In genomic region chr9:121634800-121635261, GRCh38 we compare ENCODE assay signal across 8 cellular contexts. TPM values are rescaled to one million over a fixed set of nuclear protein-coding genes. Genes with fewer than 3 reads are reported as not detected.
A peak's percentile ranks its signal among the peaks of the same experiment; 100 is the strongest.
DNase-seq lines count a peak whose midpoint lies in the region; ATAC-seq and TF ChIP-seq lines count a peak whose summit lies in the region.

No MANE protein-coding gene starts in this region.

- no peak overlapping the region for H3K27ac Mint-ChIP-seq in T-helper 2 cell treated with Interferon-gamma antibody and Interleukin-4, amounts not matched to agents 5 μg/mL and 100 μg/mL, for 36 hours

- H3K4me3 ChIP-seq in MM.1S (ENCODE audit: low read length), result no peak overlapping the region
- no peak overlapping the region for H3K4me3 ChIP-seq in neural cell (ENCODE audit: low read length)

- no peaks in the 10 kb centered on the region for H3F3A ChIP-seq in MM.1S (ENCODE audit: insufficient read depth, low read length)
- no peaks in the 10 kb centered on the region for H3F3A ChIP-seq in neural cell (ENCODE audit: insufficient read depth, low read length, poor library complexity, severe bottlenecking)

- no peak overlapping the region for H3K9ac ChIP-seq in MM.1S (ENCODE audit: low read length)
- no peak overlapping the region for H3K9ac ChIP-seq in neural cell (ENCODE audit: low read length)

- H3K27me3 ChIP-seq in MM.1S (replicated peaks; ENCODE audit: insufficient read depth, low read length) (peaks cover 2% of the 10 kb centered on the region; the same call in 1 of the 2 replicates), neural cell (ENCODE audit: insufficient read depth, low read depth, low read length) (no peaks in the 10 kb centered on the region)

- H3K4me1 ChIP-seq in MM.1S (ENCODE audit: low read length), result no peaks in the 10 kb centered on the region

- peak; percentile 71 for TF ChIP-seq RAD21 in neural cell (conservative IDR thresholded peaks at IDR 0.05)

- TF ChIP-seq CTCF in MM.1S (IDR thresholded peaks at IDR 0.05; ENCODE audit: low read length), result peak; percentile 31
- TF ChIP-seq CTCF in neural cell (IDR thresholded peaks at IDR 0.05; ENCODE audit: poor library complexity, severe bottlenecking), result peak; percentile 63

- no peak overlapping the region for H2AFZ ChIP-seq in MM.1S (ENCODE audit: low read length)
- H2AFZ ChIP-seq in neural cell (ENCODE audit: low read depth, low read length), result no peak overlapping the region

- H3K9me3 ChIP-seq in MM.1S (replicated peaks; ENCODE audit: insufficient read depth, low read length) (no peaks in the 10 kb centered on the region), neural cell (ENCODE audit: low read length) (no peaks in the 10 kb centered on the region)

- no peak for ATAC-seq in HG03520 (IDR thresholded peaks at IDR 0.05; ENCODE audit: unreplicated experiment)

- H3K4me3 Mint-ChIP-seq in T-helper 2 cell treated with Interferon-gamma antibody and Interleukin-4, amounts not matched to agents 5 μg/mL and 100 μg/mL, for 36 hours, result no peak overlapping the region

- no peak for TF ChIP-seq EP300 in neural cell (conservative IDR thresholded peaks at IDR 0.05; ENCODE audit: poor library complexity, severe bottlenecking)

- no peaks in the 10 kb centered on the region for H3K9me2 ChIP-seq in MM.1S (replicated peaks; ENCODE audit: insufficient read depth, low read length)
- H3K9me2 ChIP-seq in neural cell (ENCODE audit: insufficient read depth, low read length), result no peaks in the 10 kb centered on the region

- H3K9me3 Mint-ChIP-seq in T-helper 2 cell treated with Interferon-gamma antibody and Interleukin-4, amounts not matched to agents 5 μg/mL and 100 μg/mL, for 36 hours, result no peaks in the 10 kb centered on the region

- H3K36me3 ChIP-seq in MM.1S (replicated peaks; ENCODE audit: insufficient read depth, low read length), result no peaks in the 10 kb centered on the region
- no peaks in the 10 kb centered on the region for H3K36me3 ChIP-seq in neural cell (ENCODE audit: insufficient read depth, low read length)

- DNase-seq in EH (ENCODE audit: low read depth) (peak; percentile 41), MM.1S (no peak), ecto neural progenitor cell (ENCODE audit: low spot score) (peak; percentile 70), putamen (ENCODE audit: low spot score) (no peak)
- no peak for DNase-seq in T-helper 2 cell treated with Interferon-gamma antibody and Interleukin-4, amounts not matched to agents 5 μg/mL and 100 μg/mL, for 36 hours (ENCODE audit: low spot score)
- no peak for DNase-seq in activated effector memory CD4-positive, alpha-beta T cell treated with Interleukin-2 at 50 U/mL for 16 hours

- no peaks in the 10 kb centered on the region for H3K4me1 Mint-ChIP-seq in T-helper 2 cell treated with Interferon-gamma antibody and Interleukin-4, amounts not matched to agents 5 μg/mL and 100 μg/mL, for 36 hours (ENCODE audit: low read depth)

- no peaks in the 10 kb centered on the region for H3K36me3 Mint-ChIP-seq in T-helper 2 cell treated with Interferon-gamma antibody and Interleukin-4, amounts not matched to agents 5 μg/mL and 100 μg/mL, for 36 hours (ENCODE audit: low read depth)

- H3K27ac ChIP-seq in MM.1S (ENCODE audit: low read length) (no peak overlapping the region), neural cell (ENCODE audit: low read length) (no peak overlapping the region)

- H3K4me2 ChIP-seq in MM.1S (ENCODE audit: low read depth, low read length) (no peak overlapping the region), neural cell (ENCODE audit: low read length) (no peak overlapping the region)

- H4K20me1 ChIP-seq in MM.1S (ENCODE audit: insufficient read depth, low read length) (no peaks in the 10 kb centered on the region), neural cell (ENCODE audit: insufficient read depth) (no peaks in the 10 kb centered on the region)

- H3K27me3 Mint-ChIP-seq in T-helper 2 cell treated with Interferon-gamma antibody and Interleukin-4, amounts not matched to agents 5 μg/mL and 100 μg/mL, for 36 hours (ENCODE audit: low read depth), result peaks cover 7% of the 10 kb centered on the region

- H3K79me2 ChIP-seq in MM.1S (ENCODE audit: low read length) (no peaks in the 10 kb centered on the region), neural cell (replicated peaks; ENCODE audit: insufficient read depth, low read length) (no peaks in the 10 kb centered on the region)

TF ChIP-seq in neural cell, 6 proteins besides CTCF, POLR2A, EP300 and RAD21:
- TF ChIP-seq POLR2AphosphoS5 (IDR thresholded peaks at IDR 0.05), result no peak
- peak; percentile 68 for TF ChIP-seq SMC3 (conservative IDR thresholded peaks at IDR 0.05; ENCODE audit: poor library complexity)

RNA-seq across cellular contexts. Expression of gene DAB2IP, which starts 16.6 kb away (rescaled TPM):
- 17.3 and 24.8 TPM in 2 replicates for polyA plus RNA-seq in neural cell
- polyA minus RNA-seq in neural cell, result 29.0 and 31.4 TPM in 2 replicates

Comparison
In these comparisons a context has a peak if more than half of its experiments do, and no peak if none do; other contexts are left out.
1. DNase-seq: peak in EH (single experiment) and ecto neural progenitor cell (single experiment); none in MM.1S (single experiment), putamen (single experiment), T-helper 2 cell treated with Interferon-gamma antibody and Interleukin-4, amounts not matched to agents 5 μg/mL and 100 μg/mL, for 36 hours (single experiment) and activated effector memory CD4-positive, alpha-beta T cell treated with Interleukin-2 at 50 U/mL for 16 hours (single experiment).